14 cellular contexts compared by ENCODE assay signal in genomic region chr7:130207642-130208041, GRCh38. TPM values are rescaled to one million over a fixed set of nuclear protein-coding genes. Genes with fewer than 3 reads are reported as not detected.
DNase-seq lines count a peak whose midpoint lies in the region; ATAC-seq and TF ChIP-seq lines count a peak whose summit lies in the region.
"Had no signal": no experiment of that assay in that cellular context is flagged by ENCODE, and none has a peak within 500 bp of the region (broad histone marks: within the 10 kb centered on the region; RNA-seq: fewer than 3 reads in every experiment).

TSS of gene SSMEM1 (plus strand) at chr7:130207860. CDS start at chr7:130207911, 51 bp downstream.

- H3K9me3 Mint-ChIP-seq in activated CD4-positive, alpha-beta T cell treated with anti-CD3 and anti-CD28 coated beads, Interleukin-2, amount 10 ng/mL, durations not matched to agents 24 days and 14 days = no peaks in the 10 kb centered on the region
- H3K9me3 Mint-ChIP-seq in activated T-cell treated with anti-CD3 and anti-CD28 coated beads, Interleukin-2, amount 50 U/mL, for 24 hours = no peaks in the 10 kb centered on the region
- no peaks in the 10 kb centered on the region for H3K9me3 Mint-ChIP-seq in T-cell

- peak; percentile 36 for DNase-seq in activated CD4-positive, alpha-beta T cell treated with anti-CD3 and anti-CD28 coated beads, Interleukin-2, amount 10 ng/mL, durations not matched to agents 24 days and 14 days
- DNase-seq in activated CD4-positive, alpha-beta T cell treated with anti-CD3 and anti-CD28 coated beads, Interleukin-2, amount 50 U/mL, for 48 hours = no peak
- DNase-seq in RKO (ENCODE audit: low spot score) = peak; percentile 91
- DNase-seq in fibroblast of the aortic adventitia (ENCODE audit: low read depth) = peak; percentile 55
- no peak for DNase-seq in activated T-cell treated with anti-CD3 and anti-CD28 coated beads, Interleukin-2, amount 50 U/mL, for 24 hours
- DNase-seq in T-cell = no peak
- DNase-seq: ACHN, gastrocnemius medialis, NCI-H1694 treated with DMSO at 0.1 percent for 48 hours had no signal

- peaks cover 10% of the 10 kb centered on the region for H3K36me3 Mint-ChIP-seq in activated CD4-positive, alpha-beta T cell treated with anti-CD3 and anti-CD28 coated beads, Interleukin-2, amount 10 ng/mL, durations not matched to agents 24 days and 14 days (ENCODE audit: low read depth)
- peaks cover 26% of the 10 kb centered on the region for H3K36me3 Mint-ChIP-seq in activated T-cell treated with anti-CD3 and anti-CD28 coated beads, Interleukin-2, amount 50 U/mL, for 24 hours (ENCODE audit: low read depth)
- peaks cover 5% of the 10 kb centered on the region for H3K36me3 Mint-ChIP-seq in T-cell

- H3K9me3 ChIP-seq in subcutaneous abdominal adipose tissue (ENCODE audit: control insufficient read depth in 5 of 5, low read length in 5 of 5) = no peaks in the 10 kb centered on the region
- H3K9me3 ChIP-seq: gastrocnemius medialis had no signal

- TF ChIP-seq CTCF in fibroblast of the aortic adventitia (IDR thresholded peaks at IDR 0.05; ENCODE audit: insufficient read depth, low read length) = no peak

- peak within 1 kb of the TSS; percentile 37 for H3K27ac ChIP-seq in subcutaneous abdominal adipose tissue (ENCODE audit: low read depth, low read length)
- H3K27ac ChIP-seq: gastrocnemius medialis had no signal

- no peak for ATAC-seq in T-cell (replicated peaks in 1 of 4)
- no peak for ATAC-seq in GM18511 (IDR thresholded peaks at IDR 0.05; ENCODE audit: unreplicated experiment)
- ATAC-seq: gastrocnemius medialis, Right ventricle myocardium inferior had no signal

- CTCF ChIA-PET in T-cell (lab: Charles Lee) = no interaction called here

- no peak within 1 kb of the TSS for H3K4me3 ChIP-seq in fibroblast of the aortic adventitia (ENCODE audit: low read depth, low read length)
- H3K4me3 ChIP-seq in subcutaneous abdominal adipose tissue (ENCODE audit: low read depth in 1 of 5, low read length in 5 of 5) = no peak within 1 kb of the TSS

- H3K9ac ChIP-seq in subcutaneous abdominal adipose tissue (ENCODE audit: low read length in 5 of 5) = no peak within 1 kb of the TSS

- peaks cover 4% of the 10 kb centered on the region for H3K27me3 Mint-ChIP-seq in activated CD4-positive, alpha-beta T cell treated with anti-CD3 and anti-CD28 coated beads, Interleukin-2, amount 10 ng/mL, durations not matched to agents 24 days and 14 days
- peaks cover 8% of the 10 kb centered on the region for H3K27me3 Mint-ChIP-seq in activated T-cell treated with anti-CD3 and anti-CD28 coated beads, Interleukin-2, amount 50 U/mL, for 24 hours
- H3K27me3 Mint-ChIP-seq in T-cell = peaks cover 6 to 11% of the 10 kb centered on the region in 2 donors

- H3K4me3 Mint-ChIP-seq in activated CD4-positive, alpha-beta T cell treated with anti-CD3 and anti-CD28 coated beads, Interleukin-2, amount 10 ng/mL, durations not matched to agents 24 days and 14 days = no peak within 1 kb of the TSS
- no peak within 1 kb of the TSS for H3K4me3 Mint-ChIP-seq in activated T-cell treated with anti-CD3 and anti-CD28 coated beads, Interleukin-2, amount 50 U/mL, for 24 hours
- H3K4me3 Mint-ChIP-seq in T-cell = no peak within 1 kb of the TSS

- H3K36me3 ChIP-seq in subcutaneous abdominal adipose tissue (ENCODE audit: control insufficient read depth in 5 of 5, insufficient read depth in 5 of 5, low read length in 5 of 5) = peaks cover 0 to 9% (median 6%) of the 10 kb centered on the region in 5 donors

- H3K27ac Mint-ChIP-seq in activated CD4-positive, alpha-beta T cell treated with anti-CD3 and anti-CD28 coated beads, Interleukin-2, amount 10 ng/mL, durations not matched to agents 24 days and 14 days = peak within 1 kb of the TSS; percentile 37
- H3K27ac Mint-ChIP-seq in activated T-cell treated with anti-CD3 and anti-CD28 coated beads, Interleukin-2, amount 50 U/mL, for 24 hours = no peak within 1 kb of the TSS
- no peak within 1 kb of the TSS for H3K27ac Mint-ChIP-seq in T-cell

- H3K4me1 ChIP-seq in subcutaneous abdominal adipose tissue (ENCODE audit: control insufficient read depth in 5 of 5, insufficient read depth in 5 of 5, low read length in 5 of 5) = peaks cover 0 to 12% (median 9%) of the 10 kb centered on the region in 5 donors

- peaks cover 17% of the 10 kb centered on the region for H3K4me1 Mint-ChIP-seq in activated CD4-positive, alpha-beta T cell treated with anti-CD3 and anti-CD28 coated beads, Interleukin-2, amount 10 ng/mL, durations not matched to agents 24 days and 14 days
- peaks cover 23% of the 10 kb centered on the region for H3K4me1 Mint-ChIP-seq in activated T-cell treated with anti-CD3 and anti-CD28 coated beads, Interleukin-2, amount 50 U/mL, for 24 hours (ENCODE audit: low read depth)
- H3K4me1 Mint-ChIP-seq in T-cell = peaks cover 17 to 24% (median 23%) of the 10 kb centered on the region in 3 donors

- POLR2A ChIA-PET in T-cell (lab: Charles Lee) = no interaction called here

- H3K27me3 ChIP-seq in subcutaneous abdominal adipose tissue (ENCODE audit: control insufficient read depth in 5 of 5, insufficient read depth in 4 of 5, low read length in 5 of 5) = no peaks in the 10 kb centered on the region
- H3K27me3 ChIP-seq: gastrocnemius medialis had no signal

- intact Hi-C loops in activated CD4-positive, alpha-beta T cell treated with anti-CD3 and anti-CD28 coated beads, Interleukin-2, amount 10 ng/mL, durations not matched to agents 24 days and 14 days (cut with micrococcal nuclease) = no loop called here

RNA-seq across cellular contexts. Expression of gene SSMEM1, which starts in this region (rescaled TPM):
- total RNA-seq in activated CD4-positive, alpha-beta T cell treated with anti-CD3 and anti-CD28 coated beads, Interleukin-2, amount 10 ng/mL, durations not matched to agents 24 days and 14 days = not detected in 2 replicates
- total RNA-seq in fibroblast of the aortic adventitia (ENCODE audit: low replicate concordance) = not detected in 2 replicates
- not detected for total RNA-seq in T-cell
- total RNA-seq: gastrocnemius medialis, lung microvascular endothelial cell, Right ventricle myocardium inferior, skeletal muscle tissue had no signal

Comparison
In these comparisons a context has a peak if more than half of its experiments do, and no peak if none do; other contexts are left out.
1. Peak in DNase-seq in activated CD4-positive, alpha-beta T cell treated with anti-CD3 and anti-CD28 coated beads, Interleukin-2, amount 10 ng/mL, durations not matched to agents 24 days and 14 days; RNA of the gene not detected or under 1 TPM.
2. Peak in DNase-seq in fibroblast of the aortic adventitia; RNA of the gene not detected or under 1 TPM.